Comparison of ENCODE assay signal across 26 cellular contexts in genomic region chr2:24909555-24910177, GRCh38. TPM values are rescaled to one million over a fixed set of nuclear protein-coding genes. Genes with fewer than 3 reads are reported as not detected.
DNase-seq lines count a peak whose midpoint lies in the region; ATAC-seq and TF ChIP-seq lines count a peak whose summit lies in the region.
"Had no signal": no experiment of that assay in that cellular context is flagged by ENCODE, and none has a peak within 500 bp of the region (broad histone marks: within the 10 kb centered on the region; RNA-seq: fewer than 3 reads in every experiment).

No MANE protein-coding gene starts in this region.

- peaks cover 9% of the 10 kb centered on the region for H3K4me1 Mint-ChIP-seq in activated naive CD8-positive, alpha-beta T cell treated with anti-CD3 and anti-CD28 coated beads, Interleukin-2, amount 50 U/mL, for 24 hours

- no peak overlapping the region for H3K4me3 ChIP-seq in SJCRH30
- H3K4me3 ChIP-seq in transverse colon, result no peak overlapping the region
- H3K4me3 ChIP-seq: ascending aorta, spleen, thoracic aorta had no signal

- H3K4me1 ChIP-seq in SJCRH30 (peaks cover 18% of the 10 kb centered on the region), transverse colon (peaks cover 0 to 29% (median 4%) of the 10 kb centered on the region in 4 donors)
- H3K4me1 ChIP-seq: ascending aorta, spleen had no signal

- no peak for TF ChIP-seq POLR2A in transverse colon (IDR thresholded peaks at IDR 0.05)

- DNase-seq in GM03348 (ENCODE audit: low spot score), result peak; percentile 73
- DNase-seq in SJCRH30, result peak; percentile 58 to 74
- peak; percentile 80 for DNase-seq in fibroblast of gingiva (ENCODE audit: low read depth)
- peak; percentile 2 for DNase-seq in transverse colon
- DNase-seq in HUDEP-2 (lab: John Stamatoyannopoulos, UW; ENCODE audit: unreplicated experiment in 76 of 76), result no peak
- DNase-seq in OCI-M1 (lab: John Stamatoyannopoulos, UW), result no peak
- no peak for DNase-seq in activated naive CD8-positive, alpha-beta T cell treated with anti-CD3 and anti-CD28 coated beads, Interleukin-2, amount 50 U/mL, for 24 hours
- DNase-seq: activated T-cell treated with anti-CD3 and anti-CD28 coated beads, Interleukin-2, amount 50 U/mL, for 4 hours; C1 segment of cervical spinal cord; Kasumi-1; left colon; mesenchymal stem cell; naive B cell; NCI-H1092 treated with DMSO at 0.1 percent for 48 hours; NCI-H2029; NCI-H345; NCI-H82; retina; SHP77; stimulated activated CD4-positive, alpha-beta T cell treated with anti-CD3 and anti-CD28 coated beads, Interleukin-4, amount 100 ng/mL, for 24 hours; stimulated activated naive CD4-positive, alpha-beta T cell treated with Interleukin-2 at 50 U/mL for 16 hours; T-cell had no signal

- H3K9me3 Mint-ChIP-seq in activated naive CD8-positive, alpha-beta T cell treated with anti-CD3 and anti-CD28 coated beads, Interleukin-2, amount 50 U/mL, for 24 hours, result peaks cover 7% of the 10 kb centered on the region
- H3K9me3 Mint-ChIP-seq: activated naive CD4-positive, alpha-beta T cell treated with anti-CD3 and anti-CD28 coated beads, Interleukin-2, amount 50 U/mL, for 24 hours; activated T-cell treated with anti-CD3 and anti-CD28 coated beads, Interleukin-2, amount 50 U/mL, for 4 hours; T-cell had no signal

- H3K36me3 ChIP-seq in SJCRH30 (peaks cover 57% of the 10 kb centered on the region), transverse colon (no peaks in the 10 kb centered on the region)
- H3K36me3 ChIP-seq: ascending aorta, thoracic aorta had no signal

- no peak overlapping the region for H3K4me3 Mint-ChIP-seq in activated naive CD8-positive, alpha-beta T cell treated with anti-CD3 and anti-CD28 coated beads, Interleukin-2, amount 50 U/mL, for 24 hours
- H3K4me3 Mint-ChIP-seq: activated naive CD4-positive, alpha-beta T cell treated with anti-CD3 and anti-CD28 coated beads, Interleukin-2, amount 50 U/mL, for 24 hours; activated T-cell treated with anti-CD3 and anti-CD28 coated beads, Interleukin-2, amount 50 U/mL, for 4 hours; naive B cell; T-cell had no signal

- no peak for ATAC-seq in activated naive CD8-positive, alpha-beta T cell treated with anti-CD3 and anti-CD28 coated beads, Interleukin-2, amount 50 U/mL, for 24 hours
- ATAC-seq: activated T-cell treated with anti-CD3 and anti-CD28 coated beads, Interleukin-2, amount 50 U/mL, for 4 hours; left colon; T-cell had no signal

- H3K27ac ChIP-seq in SJCRH30, result peak overlapping the region; percentile 68
- H3K27ac ChIP-seq in transverse colon, result no peak overlapping the region
- H3K27ac ChIP-seq: ascending aorta, spleen, thoracic aorta had no signal

- WGBS in transverse colon (ENCODE audit: low coverage in 1 of 2), 2 donors, result 79 to 89% methylated on average over 2 to 5 of the region's 5 CpGs

- peaks cover 42% of the 10 kb centered on the region for H3K36me3 Mint-ChIP-seq in activated naive CD8-positive, alpha-beta T cell treated with anti-CD3 and anti-CD28 coated beads, Interleukin-2, amount 50 U/mL, for 24 hours (ENCODE audit: low read depth)

- no peak for TF ChIP-seq CTCF in transverse colon (IDR thresholded peaks at IDR 0.05)

- intact Hi-C loops in transverse colon (cut with DNase I; ENCODE audit: low total_unique reads), result no loop called here

- no peaks in the 10 kb centered on the region for H3K9me3 ChIP-seq in SJCRH30 (replicated peaks)
- no peaks in the 10 kb centered on the region for H3K9me3 ChIP-seq in transverse colon
- H3K9me3 ChIP-seq: ascending aorta, thoracic aorta had no signal

- no peaks in the 10 kb centered on the region for H3K27me3 Mint-ChIP-seq in activated naive CD8-positive, alpha-beta T cell treated with anti-CD3 and anti-CD28 coated beads, Interleukin-2, amount 50 U/mL, for 24 hours
- H3K27me3 Mint-ChIP-seq: activated naive CD4-positive, alpha-beta T cell treated with anti-CD3 and anti-CD28 coated beads, Interleukin-2, amount 50 U/mL, for 24 hours; naive B cell; T-cell had no signal

- in situ Hi-C loops in transverse colon (cut with MboI; ENCODE audit: low pct_ligation_motif_present in 1 of 4, low pct_unique_long_range_greater_than_20kb in 1 of 4, low sequenced_read_pairs in 3 of 4), result no loop called here

- TF ChIP-seq EP300 in transverse colon (IDR thresholded peaks at IDR 0.05; ENCODE audit: low read depth), result no peak

- H3K27me3 ChIP-seq in SJCRH30 (no peaks in the 10 kb centered on the region), transverse colon (no peaks in the 10 kb centered on the region)
- H3K27me3 ChIP-seq: ascending aorta, spleen had no signal

- no peak overlapping the region for H3K27ac Mint-ChIP-seq in activated naive CD8-positive, alpha-beta T cell treated with anti-CD3 and anti-CD28 coated beads, Interleukin-2, amount 50 U/mL, for 24 hours
- H3K27ac Mint-ChIP-seq: activated naive CD4-positive, alpha-beta T cell treated with anti-CD3 and anti-CD28 coated beads, Interleukin-2, amount 50 U/mL, for 24 hours; T-cell had no signal

RNA-seq across cellular contexts. Expression of gene ADCY3, which starts 10.4 kb away (rescaled TPM):
- total RNA-seq in SJCRH30 (2014; rRNA removed; shearing (Covaris generic)), result 73.2 and 73.9 TPM in 2 replicates
- total RNA-seq in transverse colon, result 10 to 100 TPM; 11.7 to 80.2 (median 22.6) TPM

Comparison
In these comparisons a context has a peak if more than half of its experiments do, and no peak if none do; other contexts are left out.
1. DNase-seq: peak in GM03348 (single experiment), SJCRH30 (2 of 2), fibroblast of gingiva (single experiment) and transverse colon (single experiment); none in HUDEP-2 (0 of 76), OCI-M1 (single experiment) and activated naive CD8-positive, alpha-beta T cell treated with anti-CD3 and anti-CD28 coated beads, Interleukin-2, amount 50 U/mL, for 24 hours (single experiment).